24 cellular contexts compared by ENCODE assay signal in genomic region chr3:197300361-197300760, GRCh38. TPM values are rescaled to one million over a fixed set of nuclear protein-coding genes. Genes with fewer than 3 reads are reported as not detected.
DNase-seq lines count a peak whose midpoint lies in the region; ATAC-seq, FAIRE-seq and TF ChIP-seq lines count a peak whose summit lies in the region.
"Had no signal": no experiment of that assay in that cellular context is flagged by ENCODE, and none has a peak within 500 bp of the region (broad histone marks: within the 10 kb centered on the region; RNA-seq: fewer than 3 reads in every experiment).

No MANE protein-coding gene starts in this region.

- POLR2A ChIA-PET in HepG2 (lab: Yijun Ruan, JAX), result interaction anchor here (0.8 to 1.4 kb wide), 3 partner anchors 39 to 70 kb away, joined by 3 to 10 read pairs (median 3); no protein-coding TSS in a partner anchor

- H4K20me1 ChIP-seq in HepG2 (ENCODE audit: insufficient read depth, low read length) (peaks cover 12% of the 10 kb centered on the region), mammary epithelial cell (ENCODE audit: insufficient read depth, low read length) (no peaks in the 10 kb centered on the region)

- H3K4me2 ChIP-seq in HepG2 (ENCODE audit: low read depth, low read length), result peak overlapping the region; percentile 77
- peak overlapping the region; percentile 89 for H3K4me2 ChIP-seq in mammary epithelial cell (ENCODE audit: insufficient read depth, low read depth, low read length)
- H3K4me2 ChIP-seq: BLaER1 had no signal

- H3K36me3 ChIP-seq in HepG2 (replicated peaks in 1 of 2; ENCODE audit: control insufficient read depth in 1 of 2, insufficient read depth in 2 of 2, low read length in 2 of 2) (peaks cover 0 to 1% of the 10 kb centered on the region in 2 experiments; a peak in 1 of 5 replicates), right lobe of liver (peaks cover 0 to 2% (median 0%) of the 10 kb centered on the region in 4 donors), mammary epithelial cell (ENCODE audit: insufficient read depth, low read length) (peaks cover 6% of the 10 kb centered on the region), tibial artery (no peaks in the 10 kb centered on the region)
- H3K36me3 ChIP-seq: BLaER1, tibial nerve had no signal

- H3K4me1 Mint-ChIP-seq in nephron, result peaks cover 24% of the 10 kb centered on the region

- CTCF ChIA-PET in HepG2 (lab: Yijun Ruan, JAX; ENCODE audit: low intra/inter-chr PET ratio, low total read pairs), result no interaction called here
- CTCF ChIA-PET in mammary epithelial cell (lab: Charles Lee; ENCODE audit: low non-redundant PET), result no interaction called here

- no peak for TF ChIP-seq POLR2A in HepG2 (IDR thresholded peaks at IDR 0.05; ENCODE audit: insufficient read depth in 1 of 2, low read depth in 2 of 2, low read length in 2 of 2)
- TF ChIP-seq POLR2A in right lobe of liver (IDR thresholded peaks at IDR 0.05), result no peak

- H3K79me2 ChIP-seq in HepG2 (ENCODE audit: insufficient read depth, low read length) (peaks cover 20% of the 10 kb centered on the region), mammary epithelial cell (ENCODE audit: insufficient read depth, low read length) (peaks cover 39% of the 10 kb centered on the region)

- TF ChIP-seq CTCF in HepG2 (CRISPR knock-in tag; IDR thresholded peaks at IDR 0.05) (no peak), right lobe of liver (IDR thresholded peaks at IDR 0.05) (no peak), mammary epithelial cell (conservative IDR thresholded peaks at IDR 0.05 in 1 of 2, IDR thresholded peaks at IDR 0.05 in 1 of 2; ENCODE audit: extremely low read depth in 1 of 2, insufficient read depth in 1 of 2, low read depth in 1 of 2, low read length in 2 of 2) (no peak), nephron (IDR thresholded peaks at IDR 0.05; ENCODE audit: unreplicated experiment in 3 of 3) (no peak), tibial artery (IDR thresholded peaks at IDR 0.05) (no peak)

- dilution Hi-C loops in mammary epithelial cell (cut with HindIII; ENCODE audit: low sequenced_read_pairs), result loop anchor here (10.0 kb wide), 1 partner anchor 56 kb away; no protein-coding TSS in a partner anchor

- no peaks in the 10 kb centered on the region for H3K27me3 Mint-ChIP-seq in nephron (ENCODE audit: low read depth)

- DNase-seq in HepG2 (ENCODE audit: low spot score) (no peak), right lobe of liver (no peak), mammary epithelial cell (no peak), tibial artery (no peak), DMS 273 treated with DMSO at 0.1 percent for 48 hours (lab: John Stamatoyannopoulos, UW) (no peak)
- no peak for DNase-seq in activated CD4-positive, alpha-beta T cell treated with anti-CD3 and anti-CD28 coated beads, Interleukin-2, amount 50 U/mL, for 4 hours
- DNase-seq: activated CD4-positive, alpha-beta T cell treated with anti-CD3 and anti-CD28 coated beads, Interleukin-2, amount 10 ng/mL, durations not matched to agents 7 days and 5 days; activated effector memory CD4-positive, alpha-beta T cell treated with anti-CD3 and anti-CD28 coated beads, Interleukin-2, amount 50 U/mL, for 16 hours; amniotic stem cell; GOT3; MM.1S; mucosa of descending colon; NCI-H1436 treated with DMSO at 0.1 percent for 48 hours; NCI-H510A; psoas muscle; stimulated activated naive B cell treated with anti-CD40 and anti-IgM and Interleukin-4, amounts not matched to agents 10 μg/mL and 1 μg/mL and 100 μg/mL, for 72 hours; T-helper 2 cell had no signal

- H3K4me3 ChIP-seq in HepG2 (replicated peaks in 1 of 3; ENCODE audit: insufficient read depth in 1 of 3, low read depth in 2 of 3, low read length in 3 of 3), result peak overlapping the region in 1 of 3 experiments; percentile 94; a peak in 2 of 6 replicates
- no peak overlapping the region for H3K4me3 ChIP-seq in right lobe of liver
- H3K4me3 ChIP-seq in mammary epithelial cell (replicated peaks in 1 of 3; ENCODE audit: insufficient read depth in 1 of 3, low read depth in 2 of 3, low read length in 3 of 3), result no peak overlapping the region
- H3K4me3 ChIP-seq in tibial artery, result no peak overlapping the region
- H3K4me3 ChIP-seq: A549, BLaER1, cardiac muscle cell, mucosa of descending colon, psoas muscle had no signal

- peak overlapping the region; percentile 36 to 48 (median 42) for H3K4me3 Mint-ChIP-seq in nephron

- H3K4me1 ChIP-seq in HepG2 (ENCODE audit: insufficient read depth, low read length) (peaks cover 34% of the 10 kb centered on the region), right lobe of liver (peaks cover 0 to 12% (median 0%) of the 10 kb centered on the region in 4 donors), mammary epithelial cell (ENCODE audit: insufficient read depth, low read length) (peaks cover 34% of the 10 kb centered on the region), tibial artery (peaks cover 0 to 27% (median 7%) of the 10 kb centered on the region in 4 donors)

- H3K9me3 ChIP-seq in HepG2 (ENCODE audit: low read length) (no peaks in the 10 kb centered on the region), right lobe of liver (no peaks in the 10 kb centered on the region), mammary epithelial cell (replicated peaks; ENCODE audit: insufficient read depth, low read length) (no peaks in the 10 kb centered on the region), tibial artery (no peaks in the 10 kb centered on the region)
- H3K9me3 ChIP-seq: A549, BLaER1, mucosa of descending colon, psoas muscle, tibial nerve had no signal

- WGBS in HepG2 (ENCODE audit: low lambda C conversion rate), result 78% methylated on average over 7 of the region's 7 CpGs
- 96% methylated on average over 5 of the region's 7 CpGs for WGBS in right lobe of liver (ENCODE audit: insufficient coverage, low coverage, low lambda C conversion rate, missing lambda C conversion rate)
- WGBS in mammary epithelial cell (ENCODE audit: low coverage, missing lambda C conversion rate), result 98% methylated on average over 7 of the region's 7 CpGs

- H3K27me3 ChIP-seq in HepG2 (ENCODE audit: control insufficient read depth in 1 of 2, insufficient read depth in 2 of 2, low read length in 2 of 2), result no peaks in the 10 kb centered on the region; a peak in 1 of 5 replicates
- no peaks in the 10 kb centered on the region for H3K27me3 ChIP-seq in right lobe of liver
- H3K27me3 ChIP-seq in mammary epithelial cell (ENCODE audit: insufficient read depth, low read length), result no peaks in the 10 kb centered on the region
- H3K27me3 ChIP-seq in tibial artery, result no peaks in the 10 kb centered on the region
- H3K27me3 ChIP-seq: cardiac muscle cell, tibial nerve had no signal

- H3K27ac ChIP-seq in HepG2 (ENCODE audit: extremely low read length, insufficient read depth, low read length), result no peak overlapping the region
- no peak overlapping the region for H3K27ac ChIP-seq in right lobe of liver
- H3K27ac ChIP-seq in mammary epithelial cell (ENCODE audit: insufficient read depth, low read depth, low read length), result no peak overlapping the region
- H3K27ac ChIP-seq in tibial artery, result no peak overlapping the region
- H3K27ac ChIP-seq: BLaER1, cardiac muscle cell had no signal

- intact Hi-C loops in HepG2 (cut with micrococcal nuclease; ENCODE audit: unreplicated experiment), result no loop called here
- intact Hi-C loops in right lobe of liver (cut with DNase I), result no loop called here
- intact Hi-C loops in mammary epithelial cell (cut with micrococcal nuclease), result no loop called here
- intact Hi-C loops in tibial artery (cut with DNase I; ENCODE audit: low total_unique reads), result no loop called here

- H2AFZ ChIP-seq in HepG2 (ENCODE audit: low read length) (peak overlapping the region; percentile 93), mammary epithelial cell (ENCODE audit: low read depth, low read length) (no peak overlapping the region)

- peaks cover 4% of the 10 kb centered on the region for H3K36me3 Mint-ChIP-seq in nephron (ENCODE audit: low read depth)

- ATAC-seq in HepG2 (no peak), right lobe of liver (no peak), HG02885 (IDR thresholded peaks at IDR 0.05; ENCODE audit: poor library complexity, unreplicated experiment) (no peak)
- ATAC-seq: A549; mucosa of descending colon; psoas muscle; stimulated activated naive B cell treated with anti-CD40 and anti-IgM and Interleukin-4, amounts not matched to agents 10 μg/mL and 1 μg/mL and 100 μg/mL, for 72 hours had no signal

- H3K27ac Mint-ChIP-seq in nephron, result peak overlapping the region; percentile 22 to 72 (median 59)
- H3K27ac Mint-ChIP-seq: activated CD4-positive, alpha-beta T cell treated with anti-CD3 and anti-CD28 coated beads, Interleukin-2, amount 10 ng/mL, durations not matched to agents 7 days and 5 days; stimulated activated naive B cell treated with anti-CD40 and anti-IgM and Interleukin-4, amounts not matched to agents 10 μg/mL and 1 μg/mL and 100 μg/mL, for 72 hours had no signal

- TF ChIP-seq EP300 in HepG2 (IDR thresholded peaks at IDR 0.05; ENCODE audit: low read depth in 2 of 2, low read length in 2 of 2) (no peak), HepG2 (CRISPR knock-in tag; IDR thresholded peaks at IDR 0.05; ENCODE audit: borderline replicate concordance) (no peak)

- no peak for FAIRE-seq in HepG2 (lab: Jason Lieb, UNC)
- FAIRE-seq: A549, endometrium had no signal

- TF ChIP-seq RAD21 in HepG2 (CRISPR knock-in tag; IDR thresholded peaks at IDR 0.05), result no peak

- in situ Hi-C loops in HepG2 (cut with HindIII; ENCODE audit: extremely low pct_ligation_motif_present, low pct_unique_long_range_greater_than_20kb) (no loop called here), mammary epithelial cell (cut with MboI; ENCODE audit: low sequenced_read_pairs in 2 of 2) (no loop called here)

- BruUV-seq in HepG2 (replicated peaks; lab: Mats Ljungman, UMichigan) (no TSS peak), mammary epithelial cell (replicated peaks; lab: Mats Ljungman, UMichigan) (no TSS peak)

- H3K9ac ChIP-seq in HepG2 (ENCODE audit: insufficient read depth, low read depth, low read length) (no peak overlapping the region), mammary epithelial cell (ENCODE audit: insufficient read depth, low read length) (no peak overlapping the region)
- H3K9ac ChIP-seq: BLaER1 had no signal

- H3K9me3 Mint-ChIP-seq in nephron, result no peaks in the 10 kb centered on the region
- H3K9me3 Mint-ChIP-seq: activated CD4-positive, alpha-beta T cell treated with anti-CD3 and anti-CD28 coated beads, Interleukin-2, amount 10 ng/mL, durations not matched to agents 7 days and 5 days; stimulated activated naive B cell treated with anti-CD40 and anti-IgM and Interleukin-4, amounts not matched to agents 10 μg/mL and 1 μg/mL and 100 μg/mL, for 72 hours had no signal

RNA-seq across cellular contexts. Expression of gene DLG1, which starts 1.9 kb away (rescaled TPM):
- total RNA-seq in HepG2 (2016; rRNA removed; fragmentation: Illumina TruSeq; extraction: Trizol) (104 and 105 TPM in 2 replicates), right lobe of liver (10 to 100 TPM; 36.1 to 50.2 (median 44.2) TPM), mammary epithelial cell (100 to 1,000 TPM; 115 to 157 TPM)
- 40.0 and 44.2 TPM in 2 replicates for total RNA-seq in HepG2 (2016; cell fraction: cytosol; rRNA removed; fragmentation: Illumina TruSeq; extraction: Trizol; ENCODE audit: low read depth)
- 102 and 106 TPM in 2 replicates for total RNA-seq in HepG2 (2016; cell fraction: insoluble cytoplasmic fraction; rRNA removed; fragmentation: Illumina TruSeq; extraction: Trizol)
- total RNA-seq in HepG2 (2016; cell fraction: membrane; rRNA removed; fragmentation: Illumina TruSeq; extraction: Trizol), result 33.5 and 37.5 TPM in 2 replicates
- total RNA-seq in HepG2 (2016; cell fraction: nucleus; rRNA removed; fragmentation: Illumina TruSeq; extraction: Trizol), result 208 and 219 TPM in 2 replicates
- polyA plus RNA-seq in HepG2 (2011; rRNA removed) (30.4 and 30.5 TPM in 2 replicates), mammary epithelial cell (32.9 TPM)
- polyA plus RNA-seq in HepG2 (2011; cell fraction: cytosol; rRNA removed), result 7.7 and 13.1 TPM in 2 replicates
- polyA plus RNA-seq in HepG2 (2011; cell fraction: nucleus; rRNA removed), result 38.0 and 75.0 TPM in 2 replicates
- polyA plus RNA-seq in HepG2 (2012), result 34.1 and 38.3 TPM in 2 replicates
- polyA plus RNA-seq in HepG2 (2016; cell fraction: cytosol; fragmentation: Illumina TruSeq; extraction: Trizol; ENCODE audit: low read depth), result 3.7 and 3.9 TPM in 2 replicates
- polyA plus RNA-seq in HepG2 (2016; cell fraction: insoluble cytoplasmic fraction; fragmentation: Illumina TruSeq; extraction: Trizol; ENCODE audit: low read depth), result 67.8 and 68.9 TPM in 2 replicates
- 10.5 and 12.7 TPM in 2 replicates for polyA plus RNA-seq in HepG2 (2016; cell fraction: membrane; fragmentation: Illumina TruSeq; extraction: Trizol; ENCODE audit: low read depth)
- 110 and 123 TPM in 2 replicates for polyA plus RNA-seq in HepG2 (2016; cell fraction: nucleus; fragmentation: Illumina TruSeq; extraction: Trizol; ENCODE audit: insufficient read depth, low read depth)
- polyA minus RNA-seq in HepG2 (2011; rRNA and poly(A)+ RNA removed; ENCODE audit: low replicate concordance), result 42.3 and 46.0 TPM in 2 replicates
- polyA minus RNA-seq in HepG2 (2011; cell fraction: cytosol; rRNA and poly(A)+ RNA removed), result 23.2 and 29.7 TPM in 2 replicates
- 241 and 244 TPM in 2 replicates for polyA minus RNA-seq in HepG2 (2011; cell fraction: nucleus; rRNA and poly(A)+ RNA removed)
- polyA minus RNA-seq in mammary epithelial cell, result 172 TPM
